In the genomic region with DNA sequence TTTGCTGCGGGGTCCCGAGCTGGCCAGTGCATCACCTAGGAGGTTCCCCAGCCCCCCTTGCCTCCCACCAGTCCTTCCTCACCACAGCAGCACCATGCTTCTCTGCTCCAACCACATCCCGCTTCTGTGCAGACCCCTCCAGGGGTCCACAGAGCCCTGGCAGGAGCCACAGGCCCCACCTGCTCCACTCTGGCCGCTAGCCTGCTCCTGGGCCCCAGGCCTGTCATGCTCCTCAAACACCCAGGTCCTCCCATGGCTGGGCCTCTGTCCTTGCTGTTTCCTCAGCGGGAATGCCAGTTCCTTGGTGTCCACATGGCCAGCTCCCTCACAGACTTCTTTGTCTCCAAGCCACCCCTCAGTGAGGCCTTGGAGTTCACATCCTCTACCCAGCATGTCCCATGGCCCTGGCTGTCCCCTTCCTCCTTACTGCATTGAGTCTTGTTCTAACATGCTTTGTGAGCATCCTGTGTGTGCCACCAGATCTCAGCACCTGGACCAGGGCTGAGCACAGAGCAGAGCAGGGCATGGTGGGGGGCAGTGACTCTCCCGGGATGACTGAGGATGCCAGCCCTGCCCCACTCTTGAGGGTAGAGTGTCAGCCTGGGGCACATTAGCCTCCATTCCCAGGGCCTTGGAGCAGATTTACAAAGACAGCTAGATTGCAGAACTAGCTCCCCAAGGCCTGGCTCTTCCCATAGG, we compare ENCODE assay signal across 1 cellular context.
TF ChIP-seq lines count a peak whose summit lies in the region.

No MANE protein-coding gene starts in this region.

TF ChIP-seq in H1, 55 proteins besides CTCF, POLR2A, EP300 and RAD21:
- TF ChIP-seq CBX5 (IDR thresholded peaks at IDR 0.05; ENCODE audit: low read depth, low read length) = no peak
- TF ChIP-seq HDAC6 (IDR thresholded peaks at IDR 0.05; ENCODE audit: low read depth, low read length) = no peak
